Comparison of ENCODE assay signal across 1 cellular context in genomic region chr14:101588990-101589389, GRCh38.
TF ChIP-seq lines count a peak whose summit lies in the region.

No MANE protein-coding gene starts in this region.

TF ChIP-seq in HepG2, 621 proteins besides CTCF, POLR2A, EP300 and RAD21 (continued from another document and continues in another):
- TF ChIP-seq ZBTB3 (CRISPR knock-in tag; IDR thresholded peaks at IDR 0.05; ENCODE audit: borderline replicate concordance, low read depth) (no peak), ZSCAN21 (CRISPR knock-in tag; IDR thresholded peaks at IDR 0.05; ENCODE audit: borderline replicate concordance) (no peak), ATAD3A (CRISPR knock-in tag; IDR thresholded peaks at IDR 0.05) (no peak), MIER3 (CRISPR knock-in tag; IDR thresholded peaks at IDR 0.05; ENCODE audit: borderline replicate concordance) (no peak), ZSCAN12 (CRISPR knock-in tag; IDR thresholded peaks at IDR 0.05) (no peak), BRCA1 (CRISPR knock-in tag; IDR thresholded peaks at IDR 0.05) (no peak), PHB2 (IDR thresholded peaks at IDR 0.05; ENCODE audit: partially characterized antibody) (no peak), SP5 (CRISPR knock-in tag; IDR thresholded peaks at IDR 0.05; ENCODE audit: borderline replicate concordance, low read depth) (peak; percentile 77), LCORL (IDR thresholded peaks at IDR 0.05) (no peak), LCORL (CRISPR knock-in tag; IDR thresholded peaks at IDR 0.05) (peak; percentile 46; the same call in 1 of the 2 replicates), MXD3 (CRISPR knock-in tag; IDR thresholded peaks at IDR 0.05) (no peak), ZNF354B (CRISPR knock-in tag; IDR thresholded peaks at IDR 0.05) (no peak), HNF4A (CRISPR knock-in tag; IDR thresholded peaks at IDR 0.05) (peak; percentile 43; the same call in 1 of the 2 replicates), TFAP4 (IDR thresholded peaks at IDR 0.05; ENCODE audit: borderline replicate concordance, low read depth) (peak; percentile 9; the same call in 1 of the 2 replicates), TEAD3 (CRISPR knock-in tag; optimal IDR thresholded peaks at IDR 0.05; ENCODE audit: borderline replicate concordance) (peak; percentile 58), POLR2AphosphoS5 (IDR thresholded peaks at IDR 0.05; ENCODE audit: low read depth, low read length) (no peak), KLF15 (CRISPR knock-in tag; IDR thresholded peaks at IDR 0.05; ENCODE audit: borderline replicate concordance) (no peak), ZNF512 (CRISPR knock-in tag; IDR thresholded peaks at IDR 0.05) (no peak), MTF1 (CRISPR knock-in tag; IDR thresholded peaks at IDR 0.05) (no peak), TP53 (CRISPR knock-in tag; conservative IDR thresholded peaks at IDR 0.05) (no peak), SMARCC2 (IDR thresholded peaks at IDR 0.05) (no peak), NCOA2 (CRISPR knock-in tag; IDR thresholded peaks at IDR 0.05) (peak; percentile 41; the same call in 1 of the 2 replicates), ZNF331 (CRISPR knock-in tag; IDR thresholded peaks at IDR 0.05) (no peak), GATAD2A (CRISPR knock-in tag; IDR thresholded peaks at IDR 0.05) (0 out of 2 replicates have a peak, but pooled peaks have one; percentile 10), HNF1B (CRISPR knock-in tag; IDR thresholded peaks at IDR 0.05) (peak; percentile 72), ERF (CRISPR knock-in tag; IDR thresholded peaks at IDR 0.05) (peak; percentile 39; the same call in 1 of the 2 replicates), TEAD2 (CRISPR knock-in tag; IDR thresholded peaks at IDR 0.05) (no peak), THAP7 (CRISPR knock-in tag; IDR thresholded peaks at IDR 0.05) (no peak), EED (CRISPR knock-in tag; IDR thresholded peaks at IDR 0.05) (no peak), THYN1 (CRISPR knock-in tag; IDR thresholded peaks at IDR 0.05; ENCODE audit: borderline replicate concordance, low read depth) (no peak), SOX5 (CRISPR knock-in tag; IDR thresholded peaks at IDR 0.05; ENCODE audit: borderline replicate concordance) (peak; percentile 35; the same call in 1 of the 2 replicates), ZHX1 (CRISPR knock-in tag; IDR thresholded peaks at IDR 0.05; ENCODE audit: low read depth) (no peak), ZNF317 (CRISPR knock-in tag; IDR thresholded peaks at IDR 0.05) (no peak), ZNF607 (CRISPR knock-in tag; IDR thresholded peaks at IDR 0.05; ENCODE audit: borderline replicate concordance) (no peak), ZNF121 (CRISPR knock-in tag; IDR thresholded peaks at IDR 0.05) (no peak), ZNF644 (CRISPR knock-in tag; IDR thresholded peaks at IDR 0.05; ENCODE audit: low read depth) (0 out of 2 replicates have a peak, but pooled peaks have one; percentile 21), ZNF788 (CRISPR knock-in tag; IDR thresholded peaks at IDR 0.05; ENCODE audit: borderline replicate concordance) (peak; percentile 32; the same call in 1 of the 2 replicates), ZNF782 (CRISPR knock-in tag; IDR thresholded peaks at IDR 0.05; ENCODE audit: borderline replicate concordance) (no peak), ARNT2 (CRISPR knock-in tag; IDR thresholded peaks at IDR 0.05; ENCODE audit: low read depth) (no peak), PITX1 (CRISPR knock-in tag; IDR thresholded peaks at IDR 0.05) (peak; percentile 50; the same call in 1 of the 2 replicates), STAT6 (CRISPR knock-in tag; IDR thresholded peaks at IDR 0.05; ENCODE audit: borderline replicate concordance) (no peak), PAXIP1 (CRISPR knock-in tag; conservative IDR thresholded peaks at IDR 0.05) (peak; percentile 65), GATA4 (IDR thresholded peaks at IDR 0.05; ENCODE audit: borderline replicate concordance, low read depth) (no peak), RXRB (CRISPR knock-in tag; IDR thresholded peaks at IDR 0.05; ENCODE audit: borderline replicate concordance) (0 out of 2 replicates have a peak, but pooled peaks have one; percentile 25), GABPA (IDR thresholded peaks at IDR 0.05; ENCODE audit: low read depth, low read length) (peak; percentile 44; the same call in 1 of the 2 replicates), GABPA (CRISPR knock-in tag; IDR thresholded peaks at IDR 0.05; ENCODE audit: low read depth) (peak; percentile 83), ZFY (CRISPR knock-in tag; IDR thresholded peaks at IDR 0.05) (peak; percentile 36; the same call in 1 of the 2 replicates), PLRG1 (conservative IDR thresholded peaks at IDR 0.05) (no peak), ZBTB7B (CRISPR knock-in tag; IDR thresholded peaks at IDR 0.05) (0 out of 2 replicates have a peak, but pooled peaks have one; percentile 42), ZNF282 (IDR thresholded peaks at IDR 0.05; ENCODE audit: partially characterized antibody) (no peak), HDAC6 (IDR thresholded peaks at IDR 0.05; ENCODE audit: low read depth, low read length) (no peak), MXD1 (CRISPR knock-in tag; IDR thresholded peaks at IDR 0.05) (no peak)
